In the genomic region with DNA sequence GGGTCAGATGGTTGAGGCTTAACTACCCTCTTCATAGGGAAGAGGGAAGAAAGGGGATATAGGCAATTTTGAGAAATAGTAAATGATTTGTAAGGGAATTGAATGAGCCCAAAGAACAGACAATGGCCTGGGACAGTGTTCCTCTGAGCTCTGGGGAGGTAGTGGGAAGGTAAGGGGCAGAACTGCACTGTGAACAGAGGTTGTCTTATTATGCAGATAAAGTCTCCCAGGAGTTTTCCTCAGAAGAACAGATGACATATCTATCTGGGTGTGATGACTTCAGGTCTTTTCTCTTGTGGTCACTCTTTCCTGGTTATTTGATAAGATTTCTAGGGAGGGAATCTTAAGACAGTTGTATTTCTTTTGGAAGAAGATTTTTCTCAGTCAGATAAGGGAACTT, we compare ENCODE assay signal across 26 cellular contexts.
"Had no signal": no experiment of that assay in that cellular context is flagged by ENCODE, and none has a peak within 500 bp of the region (broad histone marks: within the 10 kb centered on the region; RNA-seq: fewer than 3 reads in every experiment).

No MANE protein-coding gene starts in this region.

- H3K4me1 Mint-ChIP-seq: endodermal cell had no signal

- H3K4me3 ChIP-seq: coronary artery, esophagus squamous epithelium, gastrocnemius medialis, heart right ventricle, left lung, lower lobe of right lung, mucosa of descending colon had no signal

- H3K27ac ChIP-seq: coronary artery, epithelial cell of prostate, esophagus squamous epithelium, gastrocnemius medialis, heart right ventricle, left lung, lower lobe of right lung had no signal

- H3K36me3 Mint-ChIP-seq: mesothelial cell of epicardium had no signal

- H3K9me3 ChIP-seq: esophagus squamous epithelium, gastrocnemius medialis, left lung, lower lobe of right lung, mucosa of descending colon had no signal

- FAIRE-seq: colon, endometrium, islet of Langerhans, keratinocyte had no signal

- H3K4me3 Mint-ChIP-seq: effector memory CD8-positive, alpha-beta T cell; endodermal cell; mesothelial cell of epicardium; naive B cell had no signal

- H3K9me3 Mint-ChIP-seq: effector memory CD8-positive, alpha-beta T cell had no signal

- ATAC-seq: effector memory CD8-positive, alpha-beta T cell; esophagus mucosa; gastrocnemius medialis; heart right ventricle; left cardiac atrium; left lung; left ventricle myocardium superior; lower lobe of right lung; mucosa of descending colon had no signal

- DNase-seq: effector memory CD8-positive, alpha-beta T cell; endodermal cell; erythroblast; esophagus squamous epithelium; foreskin fibroblast; foreskin melanocyte; gastrocnemius medialis; glutamatergic neuron; head of caudate nucleus; heart right ventricle; hippocampal formation; left cardiac atrium; left lung; left ventricle myocardium superior; lower lobe of right lung; mesenchymal stem cell; mucosa of descending colon; naive B cell had no signal

- H3K36me3 ChIP-seq: esophagus squamous epithelium, gastrocnemius medialis, heart right ventricle, left lung, lower lobe of right lung had no signal

- H3K27me3 ChIP-seq: esophagus squamous epithelium, gastrocnemius medialis, heart right ventricle, left lung had no signal

- H3K27ac Mint-ChIP-seq: effector memory CD8-positive, alpha-beta T cell; endodermal cell; mesothelial cell of epicardium had no signal
